In the genomic region with DNA sequence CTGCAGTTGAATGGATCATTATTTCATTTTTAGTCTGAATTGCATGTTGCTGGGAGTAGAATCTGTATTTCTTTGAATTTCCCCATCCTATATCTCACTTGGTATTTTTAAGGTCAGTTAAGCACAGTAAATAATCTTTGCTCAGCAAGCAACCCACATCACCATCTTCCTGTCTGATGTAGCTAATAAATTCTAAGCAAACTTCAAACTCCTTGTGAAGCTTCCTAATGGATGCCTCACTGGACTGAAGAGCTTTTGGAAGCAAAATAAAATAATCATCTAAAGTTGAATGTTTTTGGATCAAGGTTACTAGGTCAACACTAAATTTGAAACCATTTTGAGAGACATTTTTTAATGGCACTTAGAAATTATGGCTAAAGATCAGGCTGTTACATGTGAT, we compare ENCODE assay signal across 20 cellular contexts.
"Had no signal": no experiment of that assay in that cellular context is flagged by ENCODE, and none has a peak within 500 bp of the region (broad histone marks: within the 10 kb centered on the region; RNA-seq: fewer than 3 reads in every experiment).

No MANE protein-coding gene starts in this region.

- DNase-seq: activated CD4-positive, alpha-beta memory T cell treated with anti-CD3 and anti-CD28 coated beads for 36 hours; activated CD4-positive, alpha-beta T cell treated with anti-CD3 and anti-CD28 coated beads, Interleukin-2, amount 10 ng/mL, durations not matched to agents 7 days and 5 days; activated CD4-positive, CD25-positive, alpha-beta regulatory T cell; activated CD8-positive, alpha-beta memory T cell treated with anti-CD3 and anti-CD28 coated beads for 24 hours; activated gamma-delta T cell; activated naive CD4-positive, alpha-beta T cell treated with anti-CD3 and anti-CD28 coated beads for 36 hours; activated T-cell treated with anti-CD3 and anti-CD28 coated beads, Interleukin-2, amount 50 U/mL, for 48 hours; colonic mucosa; NCI-H1092 treated with DMSO at 0.1 percent for 48 hours; NCI-H1417 treated with DMSO at 0.1 percent for 48 hours; NCI-H1694; NCI-H2029; NCI-H2107; NCI-H2171 treated with DMSO at 0.1 percent for 48 hours; NCI-H446; PC-3; SHP77 treated with DMSO at 0.1 percent for 48 hours; T-helper 1 cell had no signal

- H3K4me1 Mint-ChIP-seq: activated CD4-positive, alpha-beta T cell treated with anti-CD3 and anti-CD28 coated beads, Interleukin-2, amount 10 ng/mL, durations not matched to agents 7 days and 5 days; activated T-helper 17 cell treated with anti-CD3 and anti-CD28 coated beads, Interleukin-2, amount 50 U/mL, for 72 hours had no signal

- H3K36me3 Mint-ChIP-seq: activated CD4-positive, alpha-beta memory T cell treated with anti-CD3 and anti-CD28 coated beads for 36 hours; activated naive CD8-positive, alpha-beta T cell had no signal

- ATAC-seq: activated T-helper 17 cell treated with anti-CD3 and anti-CD28 coated beads, Interleukin-2, amount 50 U/mL, for 72 hours; PC-3 had no signal

- H3K4me3 Mint-ChIP-seq: activated CD4-positive, alpha-beta memory T cell treated with anti-CD3 and anti-CD28 coated beads for 36 hours; activated CD4-positive, alpha-beta T cell treated with anti-CD3 and anti-CD28 coated beads, Interleukin-2, amount 10 ng/mL, durations not matched to agents 7 days and 5 days; activated naive CD4-positive, alpha-beta T cell treated with anti-CD3 and anti-CD28 coated beads for 36 hours; activated naive CD8-positive, alpha-beta T cell; activated T-helper 17 cell treated with anti-CD3 and anti-CD28 coated beads, Interleukin-2, amount 50 U/mL, for 72 hours had no signal

- H3K27ac Mint-ChIP-seq: activated CD4-positive, alpha-beta memory T cell treated with anti-CD3 and anti-CD28 coated beads for 36 hours; activated CD4-positive, alpha-beta T cell treated with anti-CD3 and anti-CD28 coated beads, Interleukin-2, amount 10 ng/mL, durations not matched to agents 7 days and 5 days; activated naive CD4-positive, alpha-beta T cell treated with anti-CD3 and anti-CD28 coated beads for 36 hours; activated naive CD8-positive, alpha-beta T cell; activated T-helper 17 cell treated with anti-CD3 and anti-CD28 coated beads, Interleukin-2, amount 50 U/mL, for 72 hours had no signal

- H3K9me3 Mint-ChIP-seq: activated CD4-positive, alpha-beta memory T cell treated with anti-CD3 and anti-CD28 coated beads for 36 hours; activated CD4-positive, alpha-beta T cell treated with anti-CD3 and anti-CD28 coated beads, Interleukin-2, amount 10 ng/mL, durations not matched to agents 7 days and 5 days; activated naive CD4-positive, alpha-beta T cell treated with anti-CD3 and anti-CD28 coated beads for 36 hours; activated T-helper 17 cell treated with anti-CD3 and anti-CD28 coated beads, Interleukin-2, amount 50 U/mL, for 72 hours had no signal
